In genomic region chr2:161418275-161418714, GRCh38 we compare ENCODE assay signal across 1 cellular context.
TF ChIP-seq lines count a peak whose summit lies in the region.

No MANE protein-coding gene starts in this region.

TF ChIP-seq in GM12878, 131 proteins besides CTCF, POLR2A, EP300 and RAD21 (continued from another document):
- TF ChIP-seq SMAD1 (IDR thresholded peaks at IDR 0.05; ENCODE audit: low read depth, partially characterized antibody) (no peak), SUZ12 (IDR thresholded peaks at IDR 0.05; ENCODE audit: unreplicated experiment) (peak; percentile 62), USF1 (IDR thresholded peaks at IDR 0.05; ENCODE audit: borderline replicate concordance, extremely low read length, insufficient read depth, low read depth, low read length) (no peak)
